In genomic region chr17:56977673-56978395, GRCh38 we compare ENCODE assay signal across 8 cellular contexts. TPM values are rescaled to one million over a fixed set of nuclear protein-coding genes. Genes with fewer than 3 reads are reported as not detected.
A peak's percentile ranks its signal among the peaks of the same experiment; 100 is the strongest.
DNase-seq lines count a peak whose midpoint lies in the region; ATAC-seq and TF ChIP-seq lines count a peak whose summit lies in the region.

Gene SCPEP1 (plus strand): TSS chr17:56978131. CDS start chr17:56978160, 29 bp downstream.

- peak within 1 kb of the TSS; percentile 92 for H3K4me3 Mint-ChIP-seq in CD4-positive, alpha-beta T cell

- no peak for TF ChIP-seq CTCF in CD4-positive, alpha-beta T cell (IDR thresholded peaks at IDR 0.05)

- peaks cover 13% of the 10 kb centered on the region for H3K4me1 Mint-ChIP-seq in CD4-positive, alpha-beta T cell (ENCODE audit: low read depth)

- H3K4me1 ChIP-seq in NT2/D1 (ENCODE audit: insufficient read depth, insufficient read length) (peaks cover 6% of the 10 kb centered on the region), mononuclear cell (ENCODE audit: insufficient read depth, low read length) (peaks cover 44% of the 10 kb centered on the region)

- no peaks in the 10 kb centered on the region for H3K9me3 ChIP-seq in CD4-positive, alpha-beta T cell (ENCODE audit: control insufficient read depth, low read length)
- H3K9me3 ChIP-seq in NT2/D1 (ENCODE audit: insufficient read depth, low read length), result no peaks in the 10 kb centered on the region
- no peaks in the 10 kb centered on the region for H3K9me3 ChIP-seq in mononuclear cell (ENCODE audit: low read depth, low read length)

- H3K27me3 Mint-ChIP-seq in CD4-positive, alpha-beta T cell, result peaks cover 8% of the 10 kb centered on the region

- DNase-seq in CD4-positive, alpha-beta T cell, result peak; percentile 63 to 83 (median 78)
- DNase-seq in HT-29 (ENCODE audit: low spot score) (peak; percentile 70), NT2/D1 (ENCODE audit: low read depth, low spot score) (peak; percentile 59), epidermal melanocyte (ENCODE audit: insufficient read length, low spot score) (peak; percentile 86)
- peak; percentile 73 for DNase-seq in activated CD8-positive, alpha-beta memory T cell treated with anti-CD3 and anti-CD28 coated beads, Interleukin-2, amount 50 U/mL, for 4 hours
- DNase-seq in stimulated activated CD8-positive, alpha-beta memory T cell treated with anti-CD3 and anti-CD28 coated beads, Interleukin-2, amount 100 ng/mL, for 48 hours (ENCODE audit: low read depth in 2 of 2), result peak; percentile 66 to 70

- H3K4me3 ChIP-seq in NT2/D1 (ENCODE audit: insufficient read length, low read depth), result peak within 1 kb of the TSS; percentile 59
- H3K4me3 ChIP-seq in mononuclear cell (ENCODE audit: low read length), result peak within 1 kb of the TSS; percentile 60

- H3K27ac ChIP-seq in CD4-positive, alpha-beta T cell (ENCODE audit: low read depth, low read length), result no peak within 1 kb of the TSS

- H3K27me3 ChIP-seq in CD4-positive, alpha-beta T cell (ENCODE audit: control insufficient read depth, insufficient read depth, low read length), result no peaks in the 10 kb centered on the region
- H3K27me3 ChIP-seq in NT2/D1 (ENCODE audit: insufficient read depth, insufficient read length), result peaks cover 4% of the 10 kb centered on the region
- no peaks in the 10 kb centered on the region for H3K27me3 ChIP-seq in mononuclear cell (ENCODE audit: insufficient read depth, low read length)

- ATAC-seq in CD4-positive, alpha-beta T cell (ENCODE audit: poor library complexity), result peak; percentile 96
- peak; percentile 74 for ATAC-seq in GM19463 (IDR thresholded peaks at IDR 0.05; ENCODE audit: unreplicated experiment)

- H3K9me3 Mint-ChIP-seq in CD4-positive, alpha-beta T cell, result no peaks in the 10 kb centered on the region

- peaks cover 4% of the 10 kb centered on the region for H3K36me3 ChIP-seq in NT2/D1 (ENCODE audit: insufficient read depth, insufficient read length, low read length)

- H3K36me3 Mint-ChIP-seq in CD4-positive, alpha-beta T cell (ENCODE audit: low read depth), result no peaks in the 10 kb centered on the region

- peak within 1 kb of the TSS; percentile 76 for H3K9ac ChIP-seq in NT2/D1 (ENCODE audit: insufficient read length, low read depth)

- H3K27ac Mint-ChIP-seq in CD4-positive, alpha-beta T cell, result peak within 1 kb of the TSS; percentile 73

- CTCF ChIA-PET in CD4-positive, alpha-beta T cell (lab: Charles Lee), result interaction anchor here (1.9 to 3.8 kb wide), 2 partner anchors 17 to 107 kb away, joined by 7 to 21 read pairs; partner anchors contain the start of genes AKAP1 and COIL

- POLR2A ChIA-PET in CD4-positive, alpha-beta T cell (lab: Charles Lee), result interaction anchor here (0.8 to 2.1 kb wide), 8 partner anchors 10 to 872 kb away, joined by 3 to 11 read pairs (median 3); partner anchors contain the start of genes AKAP1, COIL, DGKE and MRPS23

- intact Hi-C loops in CD4-positive, alpha-beta T cell (cut with DNase I, micrococcal nuclease), result loop anchor here (2.0 kb wide), 5 partner anchors 15 to 143 kb away; partner anchors contain the start of genes COIL (in 1 of the 2) and DGKE (in 1 of the 2)

RNA-seq across cellular contexts. Expression of gene SCPEP1, which starts in this region (rescaled TPM):
- 10 to 100 TPM; 22.1 to 25.5 TPM for total RNA-seq in CD4-positive, alpha-beta T cell
- 4.8 and 6.4 TPM in 2 replicates for total RNA-seq in HT-29 (2014; rRNA removed; shearing (Covaris generic))
- total RNA-seq in mononuclear cell, result 106 TPM
